1 cellular context compared by ENCODE assay signal in genomic region chr1:209674957-209675566, GRCh38.
TF ChIP-seq lines count a peak whose summit lies in the region.

TSS of gene G0S2 (plus strand) at chr1:209675412. CDS start at chr1:209675685, 273 bp downstream.

TF ChIP-seq in K562, 482 proteins besides CTCF, POLR2A, EP300 and RAD21 (continued from another document and continues in another):
- TF ChIP-seq RERE (CRISPR knock-in tag; IDR thresholded peaks at IDR 0.05; ENCODE audit: borderline replicate concordance) (no peak), ZNF146 (CRISPR knock-in tag; IDR thresholded peaks at IDR 0.05; ENCODE audit: unreplicated experiment) (no peak), DPF2 (IDR thresholded peaks at IDR 0.05) (no peak), FOXK2 (conservative IDR thresholded peaks at IDR 0.05 in 1 of 2, IDR thresholded peaks at IDR 0.05 in 1 of 2; ENCODE audit: low read depth in 2 of 2) (0 out of 4 replicates have a peak, but pooled peaks of 1 of the 2 experiments have one; percentile 5), SOX6 (IDR thresholded peaks at IDR 0.05) (peak; percentile 81), MAFG (tag; conservative IDR thresholded peaks at IDR 0.05) (no peak), TCFL5 (CRISPR knock-in tag; conservative IDR thresholded peaks at IDR 0.05) (no peak), CTCFL (IDR thresholded peaks at IDR 0.05; ENCODE audit: borderline replicate concordance, insufficient read depth, low read depth, low read length, poor library complexity, severe bottlenecking) (no peak), ZNF77 (CRISPR knock-in tag; IDR thresholded peaks at IDR 0.05) (no peak), TARDBP (IDR thresholded peaks at IDR 0.05) (0 out of 2 replicates have a peak, but pooled peaks have one; percentile 51), ZKSCAN3 (CRISPR knock-in tag; IDR thresholded peaks at IDR 0.05) (no peak), ZFP91 (CRISPR knock-in tag; IDR thresholded peaks at IDR 0.05) (no peak), ZNF79 (CRISPR knock-in tag; IDR thresholded peaks at IDR 0.05; ENCODE audit: low read depth) (0 out of 2 replicates have a peak, but pooled peaks have one; percentile 5), RB1 (IDR thresholded peaks at IDR 0.05; ENCODE audit: low read depth) (no peak), FOXA3 (CRISPR knock-in tag; conservative IDR thresholded peaks at IDR 0.05 in 1 of 2, IDR thresholded peaks at IDR 0.05 in 1 of 2) (no peak), ZBTB43 (CRISPR knock-in tag; IDR thresholded peaks at IDR 0.05) (no peak), ETV1 (tag; conservative IDR thresholded peaks at IDR 0.05; ENCODE audit: low read depth) (peak; percentile 82), GABPA (tag; conservative IDR thresholded peaks at IDR 0.05; ENCODE audit: low read depth) (peak; percentile 35; the same call in 1 of the 2 replicates), ATF4 (CRISPR knock-in tag; IDR thresholded peaks at IDR 0.05) (no peak), E4F1 (CRISPR knock-in tag; IDR thresholded peaks at IDR 0.05; ENCODE audit: borderline replicate concordance) (peak; percentile 6), BHLHE40 (IDR thresholded peaks at IDR 0.05; ENCODE audit: low read length) (peak; percentile 90), ELK3 (CRISPR knock-in tag; IDR thresholded peaks at IDR 0.05) (no peak), STAT5B (CRISPR knock-in tag; IDR thresholded peaks at IDR 0.05) (no peak), FOXP1 (CRISPR knock-in tag; IDR thresholded peaks at IDR 0.05) (peak; percentile 95), POLR3A (IDR thresholded peaks at IDR 0.05; ENCODE audit: borderline replicate concordance, extremely low read depth, insufficient read depth, insufficient read length) (no peak), MTA1 (IDR thresholded peaks at IDR 0.05; ENCODE audit: borderline replicate concordance) (peak; percentile 74; the same call in 1 of the 2 replicates), ZFP36 (IDR thresholded peaks at IDR 0.05; ENCODE audit: low read depth, low read length, partially characterized antibody) (peak; percentile 27), SAP30 (IDR thresholded peaks at IDR 0.05; ENCODE audit: borderline replicate concordance, insufficient read depth, low read depth, low read length, poor library complexity, severe bottlenecking) (no peak)
